2 cellular contexts compared by ENCODE assay signal in genomic region chr7:155306677-155307470, GRCh38.
TF ChIP-seq lines count a peak whose summit lies in the region.

No MANE protein-coding gene starts in this region.

TF ChIP-seq in liver, 16 proteins besides CTCF, POLR2A, EP300 and RAD21:
- no peak for TF ChIP-seq FOXA2 (IDR thresholded peaks at IDR 0.05)
- peak; percentile 69 for TF ChIP-seq MAX (IDR thresholded peaks at IDR 0.05)
- TF ChIP-seq FOXA1 (IDR thresholded peaks at IDR 0.05), result no peak
- peak; percentile 33 for TF ChIP-seq SP1 (IDR thresholded peaks at IDR 0.05)
- TF ChIP-seq RXRA (IDR thresholded peaks at IDR 0.05), result peak; percentile 25 to 69
- TF ChIP-seq NR2F2 (IDR thresholded peaks at IDR 0.05), result no peak
- peak; percentile 34 for TF ChIP-seq ZBTB33 (IDR thresholded peaks at IDR 0.05)
- no peak for TF ChIP-seq REST (IDR thresholded peaks at IDR 0.05)
- TF ChIP-seq JUND (IDR thresholded peaks at IDR 0.05), result no peak
- TF ChIP-seq GABPA (IDR thresholded peaks at IDR 0.05 in 1 of 2, conservative IDR thresholded peaks at IDR 0.05 in 1 of 2), result no peak
- TF ChIP-seq EGR1 (IDR thresholded peaks at IDR 0.05; ENCODE audit: low read depth in 2 of 2), result peak in 1 of 2 donors; percentile 26
- no peak for TF ChIP-seq HNF4G (IDR thresholded peaks at IDR 0.05)
- TF ChIP-seq HNF4A (conservative IDR thresholded peaks at IDR 0.05), result peak; percentile 48 to 62
- no peak for TF ChIP-seq ATF3 (IDR thresholded peaks at IDR 0.05)
- TF ChIP-seq TAF1 (conservative IDR thresholded peaks at IDR 0.05), result no peak
- peak; percentile 74 for TF ChIP-seq YY1 (IDR thresholded peaks at IDR 0.05)
TF ChIP-seq in liver: peak in this region for 7.

TF ChIP-seq in HepG2, 621 proteins besides CTCF, POLR2A, EP300 and RAD21:
- TF ChIP-seq HMGXB3 (CRISPR knock-in tag; IDR thresholded peaks at IDR 0.05; ENCODE audit: borderline replicate concordance), result no peak
- TF ChIP-seq ZNF17 (CRISPR knock-in tag; IDR thresholded peaks at IDR 0.05), result no peak
- no peak for TF ChIP-seq DZIP1 (CRISPR knock-in tag; IDR thresholded peaks at IDR 0.05)
- TF ChIP-seq ZNF660 (CRISPR knock-in tag; IDR thresholded peaks at IDR 0.05; ENCODE audit: borderline replicate concordance, low read depth), result no peak
- no peak for TF ChIP-seq AGO1 (IDR thresholded peaks at IDR 0.05; ENCODE audit: low read depth, low read length, poor library complexity, severe bottlenecking)
- no peak for TF ChIP-seq ZNF788 (CRISPR knock-in tag; IDR thresholded peaks at IDR 0.05; ENCODE audit: borderline replicate concordance)
- TF ChIP-seq HDAC2 (CRISPR knock-in tag; IDR thresholded peaks at IDR 0.05), result no peak
- TF ChIP-seq IRF1 (CRISPR knock-in tag; IDR thresholded peaks at IDR 0.05; ENCODE audit: low read depth), result no peak
TF ChIP-seq in HepG2: peak in this region for 0.
